23 cellular contexts compared by ENCODE assay signal in the genomic region with DNA sequence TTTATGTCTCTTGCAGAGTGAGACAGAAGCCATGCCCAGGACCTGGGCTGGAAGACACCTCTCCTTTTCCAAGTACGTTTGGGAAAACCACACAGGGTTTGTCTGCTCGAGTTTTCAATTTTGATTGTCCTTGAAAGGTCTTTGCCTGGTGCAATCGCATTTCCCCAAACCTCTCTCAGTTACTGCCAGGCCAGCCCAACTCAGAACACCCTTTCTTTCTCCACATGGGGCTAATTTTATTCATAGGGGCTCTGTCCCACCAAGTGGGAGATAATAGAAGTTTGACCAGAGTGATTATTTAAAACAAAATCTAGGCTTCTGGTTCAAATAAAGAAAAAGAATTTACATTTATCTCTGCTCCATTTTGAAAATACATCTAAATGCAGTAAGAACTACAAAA.
"Had no signal": no experiment of that assay in that cellular context is flagged by ENCODE, and none has a peak within 500 bp of the region (broad histone marks: within the 10 kb centered on the region; RNA-seq: fewer than 3 reads in every experiment).

No MANE protein-coding gene starts in this region.

- H3K27me3 Mint-ChIP-seq: activated naive CD4-positive, alpha-beta T cell treated with anti-CD3 and anti-CD28 coated beads, Interleukin-2, amount 50 U/mL, for 24 hours; naive thymus-derived CD4-positive, alpha-beta T cell; stimulated activated naive CD8-positive, alpha-beta T cell treated with anti-CD3 and anti-CD28 coated beads, Interleukin-15, Interleukin-2, amounts not matched to agents 100 ng/mL and 50 ng/mL, for 24 hours had no signal

- H3K4me3 Mint-ChIP-seq: activated naive CD4-positive, alpha-beta T cell treated with anti-CD3 and anti-CD28 coated beads, Interleukin-2, amount 50 U/mL, for 24 hours; naive thymus-derived CD4-positive, alpha-beta T cell; stimulated activated naive CD8-positive, alpha-beta T cell treated with anti-CD3 and anti-CD28 coated beads, Interleukin-15, Interleukin-2, amounts not matched to agents 100 ng/mL and 50 ng/mL, for 24 hours; T-helper 1 cell treated with Interleukin-12 subunit alpha and Interleukin-12 subunit beta and Interleukin-4 antibody, amounts not matched to agents 30 μg/mL and 1 μg/mL, for 36 hours had no signal

- H3K27ac Mint-ChIP-seq: activated naive CD4-positive, alpha-beta T cell treated with anti-CD3 and anti-CD28 coated beads, Interleukin-2, amount 50 U/mL, for 24 hours; naive thymus-derived CD4-positive, alpha-beta T cell; stimulated activated naive CD8-positive, alpha-beta T cell treated with anti-CD3 and anti-CD28 coated beads, Interleukin-15, Interleukin-2, amounts not matched to agents 100 ng/mL and 50 ng/mL, for 24 hours; T-helper 1 cell treated with Interleukin-12 subunit alpha and Interleukin-12 subunit beta and Interleukin-4 antibody, amounts not matched to agents 30 μg/mL and 1 μg/mL, for 36 hours had no signal

- FAIRE-seq: astrocyte, bronchial epithelial cell, endothelial cell of umbilical vein, urothelium cell line had no signal

- H3K27ac ChIP-seq: esophagus squamous epithelium, heart right ventricle, left lung, parathyroid adenoma, right lobe of liver, tibial nerve had no signal

- H3K4me1 ChIP-seq: heart right ventricle, left lung, parathyroid adenoma, right lobe of liver, tibial nerve had no signal

- DNase-seq: activated CD4-positive, alpha-beta T cell treated with anti-CD3 and anti-CD28 coated beads, Interleukin-2, amount 50 U/mL, for 1 hour; activated CD8-positive, alpha-beta memory T cell treated with anti-CD3 and anti-CD28 coated beads, Interleukin-2, amount 50 U/mL, for 48 hours; activated effector memory CD4-positive, alpha-beta T cell treated with Interleukin-2 at 50 U/mL for 16 hours; activated T-cell treated with anti-CD3 and anti-CD28 coated beads, Interleukin-2, amount 50 U/mL, for 48 hours; effector CD8-positive, alpha-beta T cell; esophagus squamous epithelium; heart right ventricle; left lung; naive thymus-derived CD4-positive, alpha-beta T cell; right lobe of liver; small intestine; stimulated activated CD4-positive, alpha-beta T cell treated with anti-CD3 and anti-CD28 coated beads, Interleukin-15, amount 100 ng/mL, for 24 hours; stimulated activated CD4-positive, alpha-beta T cell treated with anti-CD3 and anti-CD28 coated beads, Interleukin-2, amount 100 ng/mL, for 48 hours had no signal

- H3K9me3 ChIP-seq: esophagus squamous epithelium, heart right ventricle, right lobe of liver, tibial nerve had no signal

- ATAC-seq: activated CD4-positive, CD25-positive, alpha-beta regulatory T cell treated with anti-CD3 and anti-CD28 coated beads, Interleukin-2, amount 50 U/mL, for 24 hours; heart right ventricle; left lung; naive thymus-derived CD4-positive, alpha-beta T cell; right lobe of liver had no signal

- H3K27me3 ChIP-seq: esophagus squamous epithelium, heart right ventricle, left lung, right lobe of liver, tibial nerve had no signal

- H2AFZ ChIP-seq: parathyroid adenoma had no signal

- H3K79me2 ChIP-seq: parathyroid adenoma had no signal

- H3K4me1 Mint-ChIP-seq: activated naive CD4-positive, alpha-beta T cell treated with anti-CD3 and anti-CD28 coated beads, Interleukin-2, amount 50 U/mL, for 24 hours; naive thymus-derived CD4-positive, alpha-beta T cell had no signal

- H3K9ac ChIP-seq: parathyroid adenoma had no signal

- H3K36me3 ChIP-seq: esophagus squamous epithelium, heart right ventricle, left lung, right lobe of liver, tibial nerve had no signal

- H3K4me3 ChIP-seq: esophagus squamous epithelium, heart right ventricle, left lung, right lobe of liver, tibial nerve had no signal
